Comparison of ENCODE assay signal across 9 cellular contexts in genomic region chr19:52748336-52748950, GRCh38. TPM values are rescaled to one million over a fixed set of nuclear protein-coding genes. Genes with fewer than 3 reads are reported as not detected.
DNase-seq lines count a peak whose midpoint lies in the region; ATAC-seq and TF ChIP-seq lines count a peak whose summit lies in the region.
"Had no signal": no experiment of that assay in that cellular context is flagged by ENCODE, and none has a peak within 500 bp of the region (broad histone marks: within the 10 kb centered on the region; RNA-seq: fewer than 3 reads in every experiment).

No MANE protein-coding gene starts in this region.

- no peaks in the 10 kb centered on the region for H4K20me1 ChIP-seq in Karpas-422 (ENCODE audit: insufficient read depth, low read depth, low read length)

- no peaks in the 10 kb centered on the region for H3K9me2 ChIP-seq in Karpas-422 (replicated peaks; ENCODE audit: insufficient read depth, low read length)

- no peak overlapping the region for H2BK15ac ChIP-seq in mesendoderm (replicated peaks; ENCODE audit: low read depth)

- H3K27me3 ChIP-seq in CD4-positive, CD25-positive, alpha-beta regulatory T cell (ENCODE audit: control insufficient read depth, insufficient read depth, low read length), result no peaks in the 10 kb centered on the region
- H3K27me3 ChIP-seq in Karpas-422 (ENCODE audit: low read length) (no peaks in the 10 kb centered on the region), mesendoderm (ENCODE audit: insufficient read depth, low read length, poor library complexity) (no peaks in the 10 kb centered on the region), colonic mucosa (no peaks in the 10 kb centered on the region)

- no peaks in the 10 kb centered on the region for H3K4me1 ChIP-seq in CD4-positive, CD25-positive, alpha-beta regulatory T cell (ENCODE audit: control insufficient read depth, insufficient read depth, low read length, poor library complexity, severe bottlenecking)
- H3K4me1 ChIP-seq in Karpas-422 (ENCODE audit: low read length) (no peaks in the 10 kb centered on the region), mesendoderm (ENCODE audit: control insufficient read depth, low read depth, low read length) (no peaks in the 10 kb centered on the region), colonic mucosa (no peaks in the 10 kb centered on the region)

- no peaks in the 10 kb centered on the region for H3K9me3 Mint-ChIP-seq in CD4-positive, CD25-positive, alpha-beta regulatory T cell
- H3K9me3 Mint-ChIP-seq: stimulated activated naive B cell treated with anti-CD40 and anti-IgM and Interleukin-4, amounts not matched to agents 10 μg/mL and 1 μg/mL and 100 μg/mL, for 72 hours had no signal

- H4K5ac ChIP-seq in mesendoderm (ENCODE audit: low read length), result no peak overlapping the region

- no peak overlapping the region for H2BK5ac ChIP-seq in mesendoderm (ENCODE audit: low read length)

- H3K27ac Mint-ChIP-seq in CD4-positive, CD25-positive, alpha-beta regulatory T cell, result no peak overlapping the region
- H3K27ac Mint-ChIP-seq: stimulated activated naive B cell treated with anti-CD40 and anti-IgM and Interleukin-4, amounts not matched to agents 10 μg/mL and 1 μg/mL and 100 μg/mL, for 72 hours had no signal

- H3K79me2 ChIP-seq in Karpas-422 (ENCODE audit: low read length) (no peaks in the 10 kb centered on the region), mesendoderm (ENCODE audit: control insufficient read depth, insufficient read depth, low read length) (no peaks in the 10 kb centered on the region)

- no peak overlapping the region for H3K4ac ChIP-seq in mesendoderm (ENCODE audit: low read depth, low read length)

- peak overlapping the region; percentile 49; the same call in 1 of the 2 replicates for H2AFZ ChIP-seq in Karpas-422 (ENCODE audit: low read length)

- no peaks in the 10 kb centered on the region for H3K79me1 ChIP-seq in mesendoderm (ENCODE audit: low read length)

- H3K36me3 Mint-ChIP-seq in CD4-positive, CD25-positive, alpha-beta regulatory T cell, result no peaks in the 10 kb centered on the region
- H3K36me3 Mint-ChIP-seq: stimulated activated naive B cell treated with anti-CD40 and anti-IgM and Interleukin-4, amounts not matched to agents 10 μg/mL and 1 μg/mL and 100 μg/mL, for 72 hours had no signal

- no peak overlapping the region for H2BK120ac ChIP-seq in mesendoderm (ENCODE audit: low read depth, low read length)

- ATAC-seq in CD4-positive, CD25-positive, alpha-beta regulatory T cell (ENCODE audit: low read depth in 2 of 2), result no peak

- peaks cover 4% of the 10 kb centered on the region for H3K27me3 Mint-ChIP-seq in CD4-positive, CD25-positive, alpha-beta regulatory T cell

- peak overlapping the region; percentile 83 for H3K56ac ChIP-seq in mesendoderm (ENCODE audit: low read length)

- H3K18ac ChIP-seq in mesendoderm (ENCODE audit: low read length), result peak overlapping the region; percentile 97

- H3K23ac ChIP-seq in mesendoderm (ENCODE audit: low read length), result no peak overlapping the region

- no peaks in the 10 kb centered on the region for H3K36me3 ChIP-seq in CD4-positive, CD25-positive, alpha-beta regulatory T cell (ENCODE audit: control insufficient read depth, insufficient read depth, low read length)
- H3K36me3 ChIP-seq in Karpas-422 (ENCODE audit: insufficient read depth, low read length) (no peaks in the 10 kb centered on the region), mesendoderm (ENCODE audit: control insufficient read depth, insufficient read depth, low read length) (no peaks in the 10 kb centered on the region), colonic mucosa (no peaks in the 10 kb centered on the region)

- no peak overlapping the region for H3K27ac ChIP-seq in CD4-positive, CD25-positive, alpha-beta regulatory T cell (ENCODE audit: insufficient read depth, low read length, poor library complexity, severe bottlenecking)
- no peak overlapping the region for H3K27ac ChIP-seq in Karpas-422 (ENCODE audit: low read length)
- peak overlapping the region; percentile 66 for H3K27ac ChIP-seq in mesendoderm (ENCODE audit: low read depth, low read length)
- H3K27ac ChIP-seq in colonic mucosa, result no peak overlapping the region

- TF ChIP-seq CTCF in cardiac fibroblast (IDR thresholded peaks at IDR 0.05; ENCODE audit: low read depth, low read length), result peak; percentile 32
- TF ChIP-seq CTCF in colonic mucosa (IDR thresholded peaks at IDR 0.05), result no peak

- no peak overlapping the region for H3K4me3 Mint-ChIP-seq in CD4-positive, CD25-positive, alpha-beta regulatory T cell
- H3K4me3 Mint-ChIP-seq: stimulated activated naive B cell treated with anti-CD40 and anti-IgM and Interleukin-4, amounts not matched to agents 10 μg/mL and 1 μg/mL and 100 μg/mL, for 72 hours had no signal

- no peak overlapping the region for H2AK5ac ChIP-seq in mesendoderm (ENCODE audit: low read length)

- H3K4me3 ChIP-seq in CD4-positive, CD25-positive, alpha-beta regulatory T cell (ENCODE audit: low read depth, low read length), result no peak overlapping the region
- H3K4me3 ChIP-seq in Karpas-422 (ENCODE audit: low read length) (no peak overlapping the region), cardiac fibroblast (replicated peaks in 1 of 2; ENCODE audit: low read depth in 2 of 2, low read length in 2 of 2) (no peak overlapping the region), mesendoderm (ENCODE audit: low read length) (peak overlapping the region; percentile 36), colonic mucosa (no peak overlapping the region)

- no peaks in the 10 kb centered on the region for H3K9me3 ChIP-seq in CD4-positive, CD25-positive, alpha-beta regulatory T cell (ENCODE audit: control insufficient read depth in 2 of 2, low read length in 2 of 2)
- H3K9me3 ChIP-seq in Karpas-422 (ENCODE audit: low read length) (no peaks in the 10 kb centered on the region), colonic mucosa (no peaks in the 10 kb centered on the region)

- H3K9ac ChIP-seq in Karpas-422 (ENCODE audit: low read length), result no peak overlapping the region
- H3K9ac ChIP-seq in mesendoderm (ENCODE audit: low read length), result peak overlapping the region; percentile 67
- H3K9ac ChIP-seq in colonic mucosa (ENCODE audit: low read depth in 2 of 2, low read length in 2 of 2), result no peak overlapping the region

- no peak overlapping the region for H4K8ac ChIP-seq in mesendoderm (ENCODE audit: low read depth, low read length)

- H3K4me1 Mint-ChIP-seq in CD4-positive, CD25-positive, alpha-beta regulatory T cell, result peaks cover 0 to 5% (median 0%) of the 10 kb centered on the region in 4 donors
- H3K4me1 Mint-ChIP-seq: stimulated activated naive B cell treated with anti-CD40 and anti-IgM and Interleukin-4, amounts not matched to agents 10 μg/mL and 1 μg/mL and 100 μg/mL, for 72 hours had no signal

- no CpG with 5 or more reads among the region's 8 CpGs for WGBS in mesendoderm (ENCODE audit: extremely low coverage, insufficient coverage, low lambda C conversion rate)

- intact Hi-C loops in colonic mucosa (cut with DNase I), result loop anchor here (5.0 kb wide), 1 partner anchor 501 kb away; no protein-coding TSS in a partner anchor

- no peak overlapping the region for H3K4me2 ChIP-seq in Karpas-422 (ENCODE audit: low read depth, low read length, poor library complexity, severe bottlenecking)
- H3K4me2 ChIP-seq in mesendoderm (ENCODE audit: low read length), result peak overlapping the region; percentile 34

- DNase-seq in CD4-positive, CD25-positive, alpha-beta regulatory T cell, result peak in 2 of 3 donors; percentile 41 to 42
- peak; percentile 91 for DNase-seq in Karpas-422
- DNase-seq in cardiac fibroblast (ENCODE audit: low read depth in 2 of 2), result peak; percentile 38 to 71
- DNase-seq in mesendoderm, result peak; percentile 83
- DNase-seq in NCI-H2196 (lab: John Stamatoyannopoulos, UW; ENCODE audit: unreplicated experiment), result no peak
- DNase-seq in activated CD4-positive, alpha-beta T cell treated with anti-CD3 and anti-CD28 coated beads for 1 hour, result no peak
- DNase-seq in colonic mucosa, result no peak
- no peak for DNase-seq in activated naive CD4-positive, alpha-beta T cell treated with anti-CD3 and anti-CD28 coated beads, Interleukin-2, amount 50 U/mL, for 16 hours
- DNase-seq: stimulated activated naive B cell treated with anti-CD40 and anti-IgM and Interleukin-4, amounts not matched to agents 10 μg/mL and 1 μg/mL and 100 μg/mL, for 72 hours had no signal

RNA-seq across cellular contexts. Expression of gene ZNF611, which starts 13.6 kb away (rescaled TPM):
- 26.9 TPM for total RNA-seq in CD4-positive, CD25-positive, alpha-beta regulatory T cell
- 10 to 100 TPM; 19.0 to 34.1 (median 24.2) TPM for polyA plus RNA-seq in CD4-positive, CD25-positive, alpha-beta regulatory T cell
- total RNA-seq in Karpas-422 (2014; rRNA removed; shearing (Covaris generic); ENCODE audit: low replicate concordance), result 17.2 and 25.9 TPM in 2 replicates
- 12.0 TPM for polyA plus RNA-seq in mesendoderm (2013, experiment 1 of 2)
- polyA plus RNA-seq in mesendoderm (2013, experiment 2 of 2), result 13.8 TPM
- total RNA-seq in colonic mucosa, result 10 to 100 TPM in 1 of 2 donors, 1 to 10 TPM in 1; 9.8 to 17.7 TPM

RNA-seq across cellular contexts. Expression of gene ZNF600, which starts 38.1 kb away (rescaled TPM):
- 22.3 TPM for total RNA-seq in CD4-positive, CD25-positive, alpha-beta regulatory T cell
- 10 to 100 TPM in 2 of 4 donors, 1 to 10 TPM in 2; 4.3 to 20.8 (median 14.3) TPM for polyA plus RNA-seq in CD4-positive, CD25-positive, alpha-beta regulatory T cell
- total RNA-seq in Karpas-422 (2014; rRNA removed; shearing (Covaris generic); ENCODE audit: low replicate concordance), result 23.5 and 35.3 TPM in 2 replicates
- 19.5 TPM for polyA plus RNA-seq in mesendoderm (2013, experiment 1 of 2)
- polyA plus RNA-seq in mesendoderm (2013, experiment 2 of 2), result 19.6 TPM
- total RNA-seq in colonic mucosa, result 10 to 100 TPM; 10.4 to 13.2 TPM

Comparison
In these comparisons a context has a peak if more than half of its experiments do, and no peak if none do; other contexts are left out.
1. DNase-seq: peak in CD4-positive, CD25-positive, alpha-beta regulatory T cell (2 of 3), Karpas-422 (single experiment), cardiac fibroblast (2 of 2) and mesendoderm (single experiment); none in NCI-H2196 (single experiment), activated CD4-positive, alpha-beta T cell treated with anti-CD3 and anti-CD28 coated beads for 1 hour (single experiment), colonic mucosa (single experiment) and activated naive CD4-positive, alpha-beta T cell treated with anti-CD3 and anti-CD28 coated beads, Interleukin-2, amount 50 U/mL, for 16 hours (single experiment).